ENCODE assay signal across 2 cellular contexts in the genomic region with DNA sequence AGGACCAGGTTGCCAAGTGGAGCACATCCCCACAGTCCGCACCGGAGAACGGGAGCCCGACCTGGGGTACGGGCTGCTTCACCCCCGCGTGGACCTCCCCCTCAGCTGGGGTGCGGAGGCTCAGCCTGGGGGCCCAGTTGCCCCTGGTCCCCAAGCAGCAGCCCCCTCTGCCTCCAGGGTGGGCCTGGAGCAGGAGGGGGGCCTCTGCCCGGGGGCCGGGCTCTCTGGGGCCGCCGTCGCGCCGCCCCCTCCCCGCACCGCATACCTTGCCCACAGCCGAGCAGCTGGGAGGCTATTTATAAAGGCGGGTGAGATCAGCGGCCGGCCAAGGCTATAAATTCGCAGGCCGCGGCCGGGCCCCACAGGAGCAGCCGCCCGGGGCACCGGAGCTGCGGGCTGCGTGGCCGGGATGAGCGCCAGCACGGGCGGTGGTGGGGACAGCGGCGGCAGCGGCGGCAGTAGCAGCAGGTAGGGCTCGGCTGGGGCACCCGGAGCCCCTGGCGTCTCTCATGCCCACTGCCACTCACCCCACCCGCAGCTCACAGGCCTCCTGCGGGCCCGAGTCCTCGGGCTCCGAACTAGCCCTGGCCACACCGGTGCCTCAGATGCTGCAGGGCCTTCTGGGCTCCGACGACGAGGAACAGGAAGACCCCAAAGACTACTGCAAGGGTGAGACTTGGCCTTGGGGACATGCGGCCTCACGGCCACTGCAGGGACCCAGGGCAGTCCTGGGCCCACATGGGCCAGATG.
TF ChIP-seq lines count a peak whose summit lies in the region.

A gene with protein sequence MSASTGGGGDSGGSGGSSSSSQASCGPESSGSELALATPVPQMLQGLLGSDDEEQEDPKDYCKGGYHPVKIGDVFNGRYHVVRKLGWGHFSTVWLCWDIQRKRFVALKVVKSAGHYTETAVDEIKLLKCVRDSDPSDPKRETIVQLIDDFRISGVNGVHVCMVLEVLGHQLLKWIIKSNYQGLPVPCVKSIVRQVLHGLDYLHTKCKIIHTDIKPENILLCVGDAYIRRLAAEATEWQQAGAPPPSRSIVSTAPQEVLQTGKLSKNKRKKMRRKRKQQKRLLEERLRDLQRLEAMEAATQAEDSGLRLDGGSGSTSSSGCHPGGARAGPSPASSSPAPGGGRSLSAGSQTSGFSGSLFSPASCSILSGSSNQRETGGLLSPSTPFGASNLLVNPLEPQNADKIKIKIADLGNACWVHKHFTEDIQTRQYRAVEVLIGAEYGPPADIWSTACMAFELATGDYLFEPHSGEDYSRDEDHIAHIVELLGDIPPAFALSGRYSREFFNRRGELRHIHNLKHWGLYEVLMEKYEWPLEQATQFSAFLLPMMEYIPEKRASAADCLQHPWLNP (plus strand): TSS at position 364 of the 750 bp plus-strand sequence. CDS start 46 bp downstream, at position 410.

TF ChIP-seq in SK-N-SH treated with all-trans-retinoic acid at 6 μM for 48 hours, 23 proteins besides CTCF, POLR2A, EP300 and RAD21 (continued from another document):
- TF ChIP-seq, protein P1, sequence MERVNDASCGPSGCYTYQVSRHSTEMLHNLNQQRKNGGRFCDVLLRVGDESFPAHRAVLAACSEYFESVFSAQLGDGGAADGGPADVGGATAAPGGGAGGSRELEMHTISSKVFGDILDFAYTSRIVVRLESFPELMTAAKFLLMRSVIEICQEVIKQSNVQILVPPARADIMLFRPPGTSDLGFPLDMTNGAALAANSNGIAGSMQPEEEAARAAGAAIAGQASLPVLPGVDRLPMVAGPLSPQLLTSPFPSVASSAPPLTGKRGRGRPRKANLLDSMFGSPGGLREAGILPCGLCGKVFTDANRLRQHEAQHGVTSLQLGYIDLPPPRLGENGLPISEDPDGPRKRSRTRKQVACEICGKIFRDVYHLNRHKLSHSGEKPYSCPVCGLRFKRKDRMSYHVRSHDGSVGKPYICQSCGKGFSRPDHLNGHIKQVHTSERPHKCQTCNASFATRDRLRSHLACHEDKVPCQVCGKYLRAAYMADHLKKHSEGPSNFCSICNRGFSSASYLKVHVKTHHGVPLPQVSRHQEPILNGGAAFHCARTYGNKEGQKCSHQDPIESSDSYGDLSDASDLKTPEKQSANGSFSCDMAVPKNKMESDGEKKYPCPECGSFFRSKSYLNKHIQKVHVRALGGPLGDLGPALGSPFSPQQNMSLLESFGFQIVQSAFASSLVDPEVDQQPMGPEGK (CRISPR knock-in tag; IDR thresholded peaks at IDR 0.05; ENCODE audit: borderline replicate concordance): no peak
- TF ChIP-seq SNAI2 (CRISPR knock-in tag; IDR thresholded peaks at IDR 0.05): no peak
- TF ChIP-seq OSR1 (CRISPR knock-in tag; IDR thresholded peaks at IDR 0.05): no peak
- no peak for TF ChIP-seq GLIS3 (CRISPR knock-in tag; IDR thresholded peaks at IDR 0.05)
- TF ChIP-seq, protein P2, sequence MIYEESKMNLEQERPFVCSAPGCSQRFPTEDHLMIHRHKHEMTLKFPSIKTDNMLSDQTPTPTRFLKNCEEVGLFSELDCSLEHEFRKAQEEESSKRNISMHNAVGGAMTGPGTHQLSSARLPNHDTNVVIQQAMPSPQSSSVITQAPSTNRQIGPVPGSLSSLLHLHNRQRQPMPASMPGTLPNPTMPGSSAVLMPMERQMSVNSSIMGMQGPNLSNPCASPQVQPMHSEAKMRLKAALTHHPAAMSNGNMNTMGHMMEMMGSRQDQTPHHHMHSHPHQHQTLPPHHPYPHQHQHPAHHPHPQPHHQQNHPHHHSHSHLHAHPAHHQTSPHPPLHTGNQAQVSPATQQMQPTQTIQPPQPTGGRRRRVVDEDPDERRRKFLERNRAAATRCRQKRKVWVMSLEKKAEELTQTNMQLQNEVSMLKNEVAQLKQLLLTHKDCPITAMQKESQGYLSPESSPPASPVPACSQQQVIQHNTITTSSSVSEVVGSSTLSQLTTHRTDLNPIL (CRISPR knock-in tag; IDR thresholded peaks at IDR 0.05; ENCODE audit: low read depth): no peak
- TF ChIP-seq, protein P3, sequence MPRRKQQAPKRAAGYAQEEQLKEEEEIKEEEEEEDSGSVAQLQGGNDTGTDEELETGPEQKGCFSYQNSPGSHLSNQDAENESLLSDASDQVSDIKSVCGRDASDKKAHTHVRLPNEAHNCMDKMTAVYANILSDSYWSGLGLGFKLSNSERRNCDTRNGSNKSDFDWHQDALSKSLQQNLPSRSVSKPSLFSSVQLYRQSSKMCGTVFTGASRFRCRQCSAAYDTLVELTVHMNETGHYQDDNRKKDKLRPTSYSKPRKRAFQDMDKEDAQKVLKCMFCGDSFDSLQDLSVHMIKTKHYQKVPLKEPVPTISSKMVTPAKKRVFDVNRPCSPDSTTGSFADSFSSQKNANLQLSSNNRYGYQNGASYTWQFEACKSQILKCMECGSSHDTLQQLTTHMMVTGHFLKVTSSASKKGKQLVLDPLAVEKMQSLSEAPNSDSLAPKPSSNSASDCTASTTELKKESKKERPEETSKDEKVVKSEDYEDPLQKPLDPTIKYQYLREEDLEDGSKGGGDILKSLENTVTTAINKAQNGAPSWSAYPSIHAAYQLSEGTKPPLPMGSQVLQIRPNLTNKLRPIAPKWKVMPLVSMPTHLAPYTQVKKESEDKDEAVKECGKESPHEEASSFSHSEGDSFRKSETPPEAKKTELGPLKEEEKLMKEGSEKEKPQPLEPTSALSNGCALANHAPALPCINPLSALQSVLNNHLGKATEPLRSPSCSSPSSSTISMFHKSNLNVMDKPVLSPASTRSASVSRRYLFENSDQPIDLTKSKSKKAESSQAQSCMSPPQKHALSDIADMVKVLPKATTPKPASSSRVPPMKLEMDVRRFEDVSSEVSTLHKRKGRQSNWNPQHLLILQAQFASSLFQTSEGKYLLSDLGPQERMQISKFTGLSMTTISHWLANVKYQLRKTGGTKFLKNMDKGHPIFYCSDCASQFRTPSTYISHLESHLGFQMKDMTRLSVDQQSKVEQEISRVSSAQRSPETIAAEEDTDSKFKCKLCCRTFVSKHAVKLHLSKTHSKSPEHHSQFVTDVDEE (CRISPR knock-in tag; IDR thresholded peaks at IDR 0.05): no peak
- no peak for TF ChIP-seq ZNF8 (CRISPR knock-in tag; IDR thresholded peaks at IDR 0.05)
- TF ChIP-seq ARNTL (CRISPR knock-in tag; IDR thresholded peaks at IDR 0.05; ENCODE audit: borderline replicate concordance, low read depth): no peak
- TF ChIP-seq CSDC2 (CRISPR knock-in tag; IDR thresholded peaks at IDR 0.05): no peak
- no peak for TF ChIP-seq ZFP30 (CRISPR knock-in tag; IDR thresholded peaks at IDR 0.05)
- TF ChIP-seq RARB (CRISPR knock-in tag; IDR thresholded peaks at IDR 0.05): no peak
- TF ChIP-seq, protein P4, sequence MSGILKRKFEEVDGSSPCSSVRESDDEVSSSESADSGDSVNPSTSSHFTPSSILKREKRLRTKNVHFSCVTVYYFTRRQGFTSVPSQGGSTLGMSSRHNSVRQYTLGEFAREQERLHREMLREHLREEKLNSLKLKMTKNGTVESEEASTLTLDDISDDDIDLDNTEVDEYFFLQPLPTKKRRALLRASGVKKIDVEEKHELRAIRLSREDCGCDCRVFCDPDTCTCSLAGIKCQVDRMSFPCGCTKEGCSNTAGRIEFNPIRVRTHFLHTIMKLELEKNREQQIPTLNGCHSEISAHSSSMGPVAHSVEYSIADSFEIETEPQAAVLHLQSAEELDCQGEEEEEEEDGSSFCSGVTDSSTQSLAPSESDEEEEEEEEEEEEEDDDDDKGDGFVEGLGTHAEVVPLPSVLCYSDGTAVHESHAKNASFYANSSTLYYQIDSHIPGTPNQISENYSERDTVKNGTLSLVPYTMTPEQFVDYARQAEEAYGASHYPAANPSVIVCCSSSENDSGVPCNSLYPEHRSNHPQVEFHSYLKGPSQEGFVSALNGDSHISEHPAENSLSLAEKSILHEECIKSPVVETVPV (CRISPR knock-in tag; IDR thresholded peaks at IDR 0.05): no peak
- TF ChIP-seq ZFP3 (CRISPR knock-in tag; IDR thresholded peaks at IDR 0.05): no peak

TF ChIP-seq in SK-N-SH, 30 proteins besides CTCF, POLR2A, EP300 and RAD21 (continued from another document):
- TF ChIP-seq NFIC (IDR thresholded peaks at IDR 0.05; ENCODE audit: borderline replicate concordance) (no peak), CHD2 (IDR thresholded peaks at IDR 0.05; ENCODE audit: low read length, partially characterized antibody) (no peak), TAF1 (IDR thresholded peaks at IDR 0.05; ENCODE audit: borderline replicate concordance, low read depth, low read length) (no peak), RFX5 (IDR thresholded peaks at IDR 0.05; ENCODE audit: low read length) (no peak)
- TF ChIP-seq, protein P5, sequence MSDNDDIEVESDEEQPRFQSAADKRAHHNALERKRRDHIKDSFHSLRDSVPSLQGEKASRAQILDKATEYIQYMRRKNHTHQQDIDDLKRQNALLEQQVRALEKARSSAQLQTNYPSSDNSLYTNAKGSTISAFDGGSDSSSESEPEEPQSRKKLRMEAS (IDR thresholded peaks at IDR 0.05; ENCODE audit: low read depth): no peak
- TF ChIP-seq, protein P6, sequence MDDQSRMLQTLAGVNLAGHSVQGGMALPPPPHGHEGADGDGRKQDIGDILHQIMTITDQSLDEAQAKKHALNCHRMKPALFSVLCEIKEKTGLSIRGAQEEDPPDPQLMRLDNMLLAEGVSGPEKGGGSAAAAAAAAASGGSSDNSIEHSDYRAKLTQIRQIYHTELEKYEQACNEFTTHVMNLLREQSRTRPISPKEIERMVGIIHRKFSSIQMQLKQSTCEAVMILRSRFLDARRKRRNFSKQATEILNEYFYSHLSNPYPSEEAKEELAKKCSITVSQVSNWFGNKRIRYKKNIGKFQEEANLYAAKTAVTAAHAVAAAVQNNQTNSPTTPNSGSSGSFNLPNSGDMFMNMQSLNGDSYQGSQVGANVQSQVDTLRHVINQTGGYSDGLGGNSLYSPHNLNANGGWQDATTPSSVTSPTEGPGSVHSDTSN (IDR thresholded peaks at IDR 0.05): no peak
